Comparison of ENCODE assay signal across 2 cellular contexts in the genomic region with DNA sequence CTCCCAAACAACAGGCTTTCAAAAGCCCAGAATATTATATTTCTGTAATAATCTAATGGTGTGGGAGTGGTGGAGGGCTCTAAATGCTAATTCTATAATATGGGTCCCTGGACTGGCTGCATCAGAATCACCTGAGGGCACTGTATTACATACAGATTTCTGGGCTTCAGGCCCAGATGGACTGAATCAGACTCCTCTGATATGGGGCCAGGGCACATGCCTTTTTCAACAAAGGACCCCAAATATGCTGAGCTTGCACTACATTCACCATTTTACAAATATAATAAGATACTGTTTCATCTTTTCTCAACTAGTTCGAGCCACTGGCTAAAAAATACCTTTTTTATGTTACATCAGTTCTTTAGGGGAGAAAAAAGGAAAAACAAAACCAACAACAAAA.
TF ChIP-seq lines count a peak whose summit lies in the region.

No MANE protein-coding gene starts in this region.

TF ChIP-seq in HepG2, 621 proteins besides CTCF, POLR2A, EP300 and RAD21 (continued from another document):
- no peak for TF ChIP-seq ZSCAN9 (CRISPR knock-in tag; IDR thresholded peaks at IDR 0.05; ENCODE audit: borderline replicate concordance)
- peak; percentile 91 for TF ChIP-seq MAFF (IDR thresholded peaks at IDR 0.05; ENCODE audit: low read depth, low read length)
- TF ChIP-seq MED1 (CRISPR knock-in tag; IDR thresholded peaks at IDR 0.05) = no peak
- TF ChIP-seq ZNF121 (CRISPR knock-in tag; IDR thresholded peaks at IDR 0.05) = no peak
- TF ChIP-seq, protein P1, sequence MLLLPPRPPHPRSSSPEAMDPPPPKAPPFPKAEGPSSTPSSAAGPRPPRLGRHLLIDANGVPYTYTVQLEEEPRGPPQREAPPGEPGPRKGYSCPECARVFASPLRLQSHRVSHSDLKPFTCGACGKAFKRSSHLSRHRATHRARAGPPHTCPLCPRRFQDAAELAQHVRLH (CRISPR knock-in tag; IDR thresholded peaks at IDR 0.05; ENCODE audit: borderline replicate concordance, low read depth) = no peak
- TF ChIP-seq MAFK (conservative IDR thresholded peaks at IDR 0.05 in 1 of 2, IDR thresholded peaks at IDR 0.05 in 1 of 2; ENCODE audit: low read length in 2 of 2) = peak; percentile 90 to 95

TF ChIP-seq in K562, 482 proteins besides CTCF, POLR2A, EP300 and RAD21 (continued from another document):
- TF ChIP-seq, protein P2, sequence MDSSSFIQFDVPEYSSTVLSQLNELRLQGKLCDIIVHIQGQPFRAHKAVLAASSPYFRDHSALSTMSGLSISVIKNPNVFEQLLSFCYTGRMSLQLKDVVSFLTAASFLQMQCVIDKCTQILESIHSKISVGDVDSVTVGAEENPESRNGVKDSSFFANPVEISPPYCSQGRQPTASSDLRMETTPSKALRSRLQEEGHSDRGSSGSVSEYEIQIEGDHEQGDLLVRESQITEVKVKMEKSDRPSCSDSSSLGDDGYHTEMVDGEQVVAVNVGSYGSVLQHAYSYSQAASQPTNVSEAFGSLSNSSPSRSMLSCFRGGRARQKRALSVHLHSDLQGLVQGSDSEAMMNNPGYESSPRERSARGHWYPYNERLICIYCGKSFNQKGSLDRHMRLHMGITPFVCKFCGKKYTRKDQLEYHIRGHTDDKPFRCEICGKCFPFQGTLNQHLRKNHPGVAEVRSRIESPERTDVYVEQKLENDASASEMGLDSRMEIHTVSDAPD (CRISPR knock-in tag; IDR thresholded peaks at IDR 0.05) = no peak
- TF ChIP-seq ZNF316 (IDR thresholded peaks at IDR 0.05) (peak; percentile 41; the same call in 1 of the 2 replicates), ZNF76 (CRISPR knock-in tag; IDR thresholded peaks at IDR 0.05; ENCODE audit: borderline replicate concordance) (no peak)
